Comparison of ENCODE assay signal across 18 cellular contexts in genomic region chr12:51963477-51963876, GRCh38. TPM values are rescaled to one million over a fixed set of nuclear protein-coding genes. Genes with fewer than 3 reads are reported as not detected.
"Had no signal": no experiment of that assay in that cellular context is flagged by ENCODE, and none has a peak within 500 bp of the region (broad histone marks: within the 10 kb centered on the region; RNA-seq: fewer than 3 reads in every experiment).

No MANE protein-coding gene starts in this region.

- H3K27me3 Mint-ChIP-seq: dendritic cell treated with granulocyte-macrophage colony-stimulating factor and Interleukin-4, amounts not matched to agents 40 ng/mL and 50 ng/mL, for 4 days; effector memory CD8-positive, alpha-beta T cell had no signal

- DNase-seq: cortex of kidney; effector CD8-positive, alpha-beta T cell; effector memory CD8-positive, alpha-beta T cell; endodermal cell; foreskin keratinocyte; heart left ventricle; hippocampal formation; immature natural killer cell; left lung; left ventricle myocardium superior; lower lobe of right lung; mesenchymal stem cell; midbrain; naive thymus-derived CD4-positive, alpha-beta T cell had no signal

- H3K4me3 ChIP-seq: esophagus muscularis mucosa, gastroesophageal sphincter, heart left ventricle, left lung, lower lobe of right lung had no signal

- H3K4me3 Mint-ChIP-seq: dendritic cell treated with granulocyte-macrophage colony-stimulating factor and Interleukin-4, amounts not matched to agents 40 ng/mL and 50 ng/mL, for 4 days; effector memory CD8-positive, alpha-beta T cell; endodermal cell; immature natural killer cell had no signal

- H3K27me3 ChIP-seq: esophagus muscularis mucosa, foreskin keratinocyte, gastroesophageal sphincter, heart left ventricle, left lung had no signal

- H3K4me1 Mint-ChIP-seq: immature natural killer cell had no signal

- ATAC-seq: effector memory CD8-positive, alpha-beta T cell; foreskin keratinocyte; gastroesophageal sphincter; heart left ventricle; left lung; left ventricle myocardium superior; lower lobe of right lung; naive thymus-derived CD4-positive, alpha-beta T cell had no signal

- H3K27ac Mint-ChIP-seq: dendritic cell treated with granulocyte-macrophage colony-stimulating factor and Interleukin-4, amounts not matched to agents 40 ng/mL and 50 ng/mL, for 4 days; effector memory CD8-positive, alpha-beta T cell; endodermal cell; immature natural killer cell had no signal

- H3K9me3 ChIP-seq: esophagus muscularis mucosa, gastroesophageal sphincter, heart left ventricle, left lung, lower lobe of right lung had no signal

- H3K9me3 Mint-ChIP-seq: dendritic cell treated with granulocyte-macrophage colony-stimulating factor and Interleukin-4, amounts not matched to agents 40 ng/mL and 50 ng/mL, for 4 days; effector memory CD8-positive, alpha-beta T cell; immature natural killer cell; naive thymus-derived CD4-positive, alpha-beta T cell had no signal

- H3K27ac ChIP-seq: esophagus muscularis mucosa, gastroesophageal sphincter, heart left ventricle, left lung, lower lobe of right lung had no signal

RNA-seq across cellular contexts. Expression of gene ACVRL1, which starts 56.2 kb away (rescaled TPM):
- total RNA-seq: foreskin keratinocyte had no signal
- polyA plus RNA-seq: keratinocyte; naive thymus-derived CD4-positive, alpha-beta T cell had no signal
